ENCODE assay signal across 16 cellular contexts in the genomic region with DNA sequence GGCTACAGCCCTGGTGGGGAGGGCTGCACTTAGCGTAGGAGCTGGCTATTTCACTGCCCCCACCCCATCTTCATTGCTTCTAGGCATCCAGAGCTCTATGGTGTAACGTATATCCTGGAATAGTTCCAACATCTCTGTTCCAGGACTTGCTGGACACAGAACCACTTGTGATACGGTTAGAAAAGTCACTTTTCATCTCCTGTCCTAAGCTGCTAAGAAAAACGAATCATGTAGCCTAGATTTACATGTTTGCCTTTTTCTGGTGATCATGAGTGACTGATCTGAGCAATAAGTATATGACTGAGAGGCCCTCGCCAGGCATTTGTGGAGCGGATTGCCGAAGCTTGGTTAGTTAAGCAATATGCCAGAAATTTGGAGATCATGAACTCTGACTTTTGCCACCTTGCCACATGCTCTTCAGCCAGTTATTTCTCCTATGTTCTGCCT. TPM values are rescaled to one million over a fixed set of nuclear protein-coding genes. Genes with fewer than 3 reads are reported as not detected.
DNase-seq lines count a peak whose midpoint lies in the region; ATAC-seq and TF ChIP-seq lines count a peak whose summit lies in the region.
"Had no signal": no experiment of that assay in that cellular context is flagged by ENCODE, and none has a peak within 500 bp of the region (broad histone marks: within the 10 kb centered on the region; RNA-seq: fewer than 3 reads in every experiment).

No MANE protein-coding gene starts in this region.

- no peak for ATAC-seq in HG02973 (IDR thresholded peaks at IDR 0.05; ENCODE audit: unreplicated experiment)
- ATAC-seq in HG03159 (IDR thresholded peaks at IDR 0.05; ENCODE audit: unreplicated experiment), result no peak
- ATAC-seq: CD8-positive, alpha-beta T cell; stimulated activated memory B cell treated with anti-CD40 and anti-IgM and Interleukin-4, amounts not matched to agents 10 μg/mL and 1 μg/mL and 100 μg/mL, for 72 hours had no signal

- H4K20me1 ChIP-seq in SK-N-SH (ENCODE audit: insufficient read depth), result no peaks in the 10 kb centered on the region

- H3K4me2 ChIP-seq in SK-N-SH, result peak overlapping the region; percentile 49; the same call in 1 of the 2 replicates

- intact Hi-C loops in tibial artery (cut with DNase I; ENCODE audit: low total_unique reads), result no loop called here

- H3K9me2 ChIP-seq in SK-N-SH, result no peaks in the 10 kb centered on the region

- no peak for TF ChIP-seq CTCF in SK-N-SH (IDR thresholded peaks at IDR 0.05)
- TF ChIP-seq CTCF in coronary artery (IDR thresholded peaks at IDR 0.05), result no peak
- no peak for TF ChIP-seq CTCF in mesothelial cell of epicardium (IDR thresholded peaks at IDR 0.05; ENCODE audit: unreplicated experiment)
- TF ChIP-seq CTCF in tibial artery (IDR thresholded peaks at IDR 0.05), result no peak

- no peak for TF ChIP-seq RAD21 in SK-N-SH (IDR thresholded peaks at IDR 0.05; ENCODE audit: low read length)

- no peaks in the 10 kb centered on the region for H3K79me2 ChIP-seq in SK-N-SH (ENCODE audit: insufficient read depth)

- no peaks in the 10 kb centered on the region for H3K9me3 ChIP-seq in SK-N-SH
- H3K9me3 ChIP-seq in tibial artery, result no peaks in the 10 kb centered on the region

- H3K9ac ChIP-seq in SK-N-SH, result peak overlapping the region; percentile 59

- CTCF ChIA-PET in SK-N-SH (lab: Yijun Ruan, JAX), result interaction anchor here (0.6 to 3.0 kb wide), 7 partner anchors 10 to 83 kb away, joined by 3 to 13 read pairs (median 4); a partner anchor contains a TSS

- peak overlapping the region; percentile 61; the same call in 1 of the 2 replicates for H2AFZ ChIP-seq in SK-N-SH (ENCODE audit: low read depth)

- WGBS in SK-N-SH (ENCODE audit: low lambda C conversion rate), result 55% methylated on average over 6 of the region's 7 CpGs

- H3K36me3 ChIP-seq in SK-N-SH (replicated peaks in 1 of 2; ENCODE audit: control insufficient read depth in 1 of 2, insufficient read depth in 2 of 2, low read length in 1 of 2), result no peaks in the 10 kb centered on the region
- H3K36me3 ChIP-seq in tibial artery, result no peaks in the 10 kb centered on the region

- peaks cover 31% of the 10 kb centered on the region for H3K4me1 Mint-ChIP-seq in mesothelial cell of epicardium
- H3K4me1 Mint-ChIP-seq: stimulated activated memory B cell treated with anti-CD40 and anti-IgM and Interleukin-4, amounts not matched to agents 10 μg/mL and 1 μg/mL and 100 μg/mL, for 72 hours had no signal

- peak overlapping the region; percentile 74 for H3K27ac Mint-ChIP-seq in mesothelial cell of epicardium
- H3K27ac Mint-ChIP-seq: CD8-positive, alpha-beta T cell; H9; stimulated activated memory B cell treated with anti-CD40 and anti-IgM and Interleukin-4, amounts not matched to agents 10 μg/mL and 1 μg/mL and 100 μg/mL, for 72 hours had no signal

- peak overlapping the region; percentile 88 to 93 for H3K27ac ChIP-seq in SK-N-SH (ENCODE audit: low read depth in 2 of 2, low read length in 1 of 2)
- H3K27ac ChIP-seq in coronary artery, result peak overlapping the region; percentile 60 to 84
- H3K27ac ChIP-seq in tibial artery, result peak overlapping the region; percentile 35 to 61

- no peaks in the 10 kb centered on the region for H3K9me3 Mint-ChIP-seq in mesothelial cell of epicardium
- H3K9me3 Mint-ChIP-seq: CD8-positive, alpha-beta T cell; stimulated activated memory B cell treated with anti-CD40 and anti-IgM and Interleukin-4, amounts not matched to agents 10 μg/mL and 1 μg/mL and 100 μg/mL, for 72 hours had no signal

- peak; percentile 58 for DNase-seq in SK-N-SH
- DNase-seq in coronary artery (ENCODE audit: low spot score), result no peak
- no peak for DNase-seq in mesothelial cell of epicardium (ENCODE audit: low spot score in 2 of 2, unreplicated experiment in 2 of 2)
- no peak for DNase-seq in tibial artery
- no peak for DNase-seq in activated CD4-positive, alpha-beta T cell treated with anti-CD3 and anti-CD28 coated beads, Interleukin-2, amount 50 U/mL, for 48 hours
- no peak for DNase-seq in stimulated activated CD4-positive, alpha-beta T cell treated with anti-CD3 and anti-CD28 coated beads, Interleukin-4, amount 100 ng/mL, for 4 hours
- DNase-seq: activated CD8-positive, alpha-beta memory T cell treated with anti-CD3 and anti-CD28 coated beads for 24 hours; activated effector memory CD4-positive, alpha-beta T cell treated with anti-CD3 and anti-CD28 coated beads, Interleukin-2, amount 50 U/mL, for 16 hours; CD8-positive, alpha-beta T cell; H9; NCI-H2107; SHP77; stimulated activated CD4-positive, alpha-beta T cell treated with anti-CD3 and anti-CD28 coated beads, Interleukin-2, amount 100 ng/mL, for 48 hours had no signal

- H3K4me3 Mint-ChIP-seq in mesothelial cell of epicardium, result no peak overlapping the region
- H3K4me3 Mint-ChIP-seq: CD8-positive, alpha-beta T cell; H9; stimulated activated memory B cell treated with anti-CD40 and anti-IgM and Interleukin-4, amounts not matched to agents 10 μg/mL and 1 μg/mL and 100 μg/mL, for 72 hours had no signal

- H3F3A ChIP-seq in SK-N-SH (replicated peaks; ENCODE audit: insufficient read depth), result peaks cover 24% of the 10 kb centered on the region

- no peaks in the 10 kb centered on the region for H3K36me3 Mint-ChIP-seq in mesothelial cell of epicardium
- H3K36me3 Mint-ChIP-seq: CD8-positive, alpha-beta T cell; stimulated activated memory B cell treated with anti-CD40 and anti-IgM and Interleukin-4, amounts not matched to agents 10 μg/mL and 1 μg/mL and 100 μg/mL, for 72 hours had no signal

- H3K4me1 ChIP-seq in SK-N-SH (ENCODE audit: control insufficient read depth in 1 of 2, insufficient read depth in 2 of 2, low read depth in 1 of 2, low read length in 1 of 2) (peaks cover 29% of the 10 kb centered on the region in 2 experiments), tibial artery (peaks cover 0 to 27% (median 19%) of the 10 kb centered on the region in 4 donors)

- POLR2A ChIA-PET in SK-N-SH (lab: Yijun Ruan, JAX), result interaction anchor here (2.2 kb wide), 1 partner anchor 84 kb away, joined by 10 read pairs; a partner anchor contains a TSS

- H3K27me3 ChIP-seq in SK-N-SH (ENCODE audit: insufficient read depth), result no peaks in the 10 kb centered on the region
- H3K27me3 ChIP-seq in tibial artery, result no peaks in the 10 kb centered on the region

- no peak overlapping the region for H3K4me3 ChIP-seq in SK-N-SH (ENCODE audit: low read depth in 2 of 2, low read length in 1 of 2)
- no peak overlapping the region for H3K4me3 ChIP-seq in coronary artery
- no peak overlapping the region for H3K4me3 ChIP-seq in tibial artery

- no peak for TF ChIP-seq EP300 in SK-N-SH (IDR thresholded peaks at IDR 0.05; ENCODE audit: borderline replicate concordance in 1 of 2, low read depth in 1 of 2, low read length in 1 of 2)

- H3K27me3 Mint-ChIP-seq in mesothelial cell of epicardium (ENCODE audit: low read depth), result no peaks in the 10 kb centered on the region
- H3K27me3 Mint-ChIP-seq: stimulated activated memory B cell treated with anti-CD40 and anti-IgM and Interleukin-4, amounts not matched to agents 10 μg/mL and 1 μg/mL and 100 μg/mL, for 72 hours had no signal

TF ChIP-seq in SK-N-SH, 30 proteins besides CTCF, POLR2A, EP300 and RAD21:
- TF ChIP-seq FOXJ3 (CRISPR knock-in tag; IDR thresholded peaks at IDR 0.05), result 0 out of 2 replicates have a peak, but pooled peaks have one; percentile 23
- TF ChIP-seq, protein P1, sequence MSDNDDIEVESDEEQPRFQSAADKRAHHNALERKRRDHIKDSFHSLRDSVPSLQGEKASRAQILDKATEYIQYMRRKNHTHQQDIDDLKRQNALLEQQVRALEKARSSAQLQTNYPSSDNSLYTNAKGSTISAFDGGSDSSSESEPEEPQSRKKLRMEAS (IDR thresholded peaks at IDR 0.05; ENCODE audit: low read depth), result no peak
- no peak for TF ChIP-seq MXI1 (IDR thresholded peaks at IDR 0.05; ENCODE audit: low read depth, low read length)
- no peak for TF ChIP-seq CHD2 (IDR thresholded peaks at IDR 0.05; ENCODE audit: low read length, partially characterized antibody)
- TF ChIP-seq, protein P2, sequence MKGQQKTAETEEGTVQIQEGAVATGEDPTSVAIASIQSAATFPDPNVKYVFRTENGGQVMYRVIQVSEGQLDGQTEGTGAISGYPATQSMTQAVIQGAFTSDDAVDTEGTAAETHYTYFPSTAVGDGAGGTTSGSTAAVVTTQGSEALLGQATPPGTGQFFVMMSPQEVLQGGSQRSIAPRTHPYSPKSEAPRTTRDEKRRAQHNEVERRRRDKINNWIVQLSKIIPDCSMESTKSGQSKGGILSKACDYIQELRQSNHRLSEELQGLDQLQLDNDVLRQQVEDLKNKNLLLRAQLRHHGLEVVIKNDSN (IDR thresholded peaks at IDR 0.05; ENCODE audit: borderline replicate concordance, low read depth), result no peak

RNA-seq across cellular contexts. Expression of a gene that starts 41.0 kb away (rescaled TPM):
- 156 and 292 TPM in 2 replicates for polyA plus RNA-seq in SK-N-SH (2012; rRNA removed)
- 324 and 359 TPM in 2 replicates for polyA plus RNA-seq in SK-N-SH (2012; cell fraction: cytosol; rRNA removed)
- 60.3 and 116 TPM in 2 replicates for polyA plus RNA-seq in SK-N-SH (2012; cell fraction: nucleus; rRNA removed)
- 241 to 259 TPM (median 251 TPM) in 3 replicates for total RNA-seq in mesothelial cell of epicardium
